In the genomic region with DNA sequence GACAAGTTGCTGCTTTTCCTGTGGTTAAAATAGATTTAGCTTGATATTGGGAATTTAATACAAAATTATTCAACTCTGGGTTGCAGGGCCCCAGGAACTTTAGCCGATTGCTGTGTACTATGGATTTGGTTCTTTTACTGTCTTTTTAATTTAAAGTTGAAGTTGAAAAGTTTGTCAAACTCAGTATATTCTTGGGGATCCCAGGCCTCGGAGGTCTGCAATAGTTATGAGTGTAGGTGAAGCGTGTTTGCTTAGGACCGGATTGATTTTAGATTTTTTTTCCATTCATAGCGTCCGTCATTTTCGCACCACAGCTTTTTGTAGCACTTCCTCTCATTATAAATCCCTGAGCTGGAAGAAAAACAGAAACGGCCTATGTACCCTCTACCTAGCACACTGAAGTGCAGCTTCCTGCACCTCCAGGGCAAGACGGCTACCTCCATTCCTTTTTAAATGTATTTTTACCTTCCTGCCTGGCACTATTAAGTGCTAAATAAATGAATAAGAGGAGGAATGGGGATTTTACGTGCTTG, we compare ENCODE assay signal across 8 cellular contexts. TPM values are rescaled to one million over a fixed set of nuclear protein-coding genes. Genes with fewer than 3 reads are reported as not detected.
DNase-seq lines count a peak whose midpoint lies in the region; ATAC-seq and TF ChIP-seq lines count a peak whose summit lies in the region.

No MANE protein-coding gene starts in this region.

- peak overlapping the region; percentile 88 to 96 (median 93) for H3K27ac ChIP-seq in upper lobe of left lung

- H3K4me3 ChIP-seq in upper lobe of left lung, result peak overlapping the region; percentile 20 to 68 (median 61)

- H3K9me3 ChIP-seq in upper lobe of left lung, result no peaks in the 10 kb centered on the region

- H3K27ac Mint-ChIP-seq in central memory CD8-positive, alpha-beta T cell (ENCODE audit: low read depth), result peak overlapping the region; percentile 88

- peak overlapping the region; percentile 91 for H3K4me3 Mint-ChIP-seq in central memory CD8-positive, alpha-beta T cell

- no peak for TF ChIP-seq EP300 in upper lobe of left lung (IDR thresholded peaks at IDR 0.05)

- H3K9me3 Mint-ChIP-seq in central memory CD8-positive, alpha-beta T cell, result no peaks in the 10 kb centered on the region

- peaks cover 25% of the 10 kb centered on the region for H3K4me1 Mint-ChIP-seq in central memory CD8-positive, alpha-beta T cell

- no peaks in the 10 kb centered on the region for H3K27me3 ChIP-seq in upper lobe of left lung

- H3K36me3 Mint-ChIP-seq in central memory CD8-positive, alpha-beta T cell (ENCODE audit: insufficient read depth), result peaks cover 31% of the 10 kb centered on the region

- H3K36me3 ChIP-seq in upper lobe of left lung, result peaks cover 0 to 10% (median 4%) of the 10 kb centered on the region in 4 donors

- no peaks in the 10 kb centered on the region for H3K27me3 Mint-ChIP-seq in central memory CD8-positive, alpha-beta T cell

- peak; percentile 0 for DNase-seq in stimulated activated CD4-positive, alpha-beta T cell treated with anti-CD3 and anti-CD28 coated beads, Interleukin-12 subunit alpha, Interleukin-12 subunit beta, amount 100 ng/mL, for 4 hours
- DNase-seq in stimulated activated CD4-positive, alpha-beta T cell treated with anti-CD3 and anti-CD28 coated beads, Interleukin-4, amount 100 ng/mL, for 1 hour, result no peak
- peak; percentile 73 for DNase-seq in OCI-M1 (lab: John Stamatoyannopoulos, UW)
- no peak for DNase-seq in central memory CD8-positive, alpha-beta T cell (ENCODE audit: low spot score in 2 of 2)
- DNase-seq in medulla oblongata (ENCODE audit: extremely low spot score), result peak; percentile 63
- no peak for DNase-seq in upper lobe of left lung
- DNase-seq in occipital lobe (lab: John Stamatoyannopoulos, UW), result no peak

- no peak for TF ChIP-seq CTCF in upper lobe of left lung (IDR thresholded peaks at IDR 0.05)

- WGBS in upper lobe of left lung, 2 donors, result 1 to 3% methylated on average over 10 of the region's 10 CpGs

- TF ChIP-seq POLR2A in upper lobe of left lung (IDR thresholded peaks at IDR 0.05), result no peak

- peaks cover 5 to 14% (median 12%) of the 10 kb centered on the region in 4 donors for H3K4me1 ChIP-seq in upper lobe of left lung

- peak; percentile 24 for ATAC-seq in HG02885 (IDR thresholded peaks at IDR 0.05; ENCODE audit: poor library complexity, unreplicated experiment)
- peak; percentile 6 for ATAC-seq in central memory CD8-positive, alpha-beta T cell (replicated peaks; ENCODE audit: extremely low read depth, poor library complexity, severe bottlenecking)
- ATAC-seq in upper lobe of left lung (ENCODE audit: low FRiP score in 2 of 2), result peak in 1 of 2 donors; percentile 15

RNA-seq across cellular contexts. Expression of gene AGA, which starts 0.5 kb away (rescaled TPM):
- total RNA-seq in upper lobe of left lung, result 10 to 100 TPM; 13.0 to 32.1 (median 25.9) TPM
- total RNA-seq in occipital lobe, result 11.7 TPM

Comparison
In these comparisons a context has a peak if more than half of its experiments do, and no peak if none do; other contexts are left out.
1. DNase-seq: peak in stimulated activated CD4-positive, alpha-beta T cell treated with anti-CD3 and anti-CD28 coated beads, Interleukin-12 subunit alpha, Interleukin-12 subunit beta, amount 100 ng/mL, for 4 hours (single experiment), OCI-M1 (single experiment) and medulla oblongata (single experiment); none in stimulated activated CD4-positive, alpha-beta T cell treated with anti-CD3 and anti-CD28 coated beads, Interleukin-4, amount 100 ng/mL, for 1 hour (single experiment), central memory CD8-positive, alpha-beta T cell (0 of 2), upper lobe of left lung (0 of 2) and occipital lobe (single experiment).